2 cellular contexts compared by ENCODE assay signal in the genomic region with DNA sequence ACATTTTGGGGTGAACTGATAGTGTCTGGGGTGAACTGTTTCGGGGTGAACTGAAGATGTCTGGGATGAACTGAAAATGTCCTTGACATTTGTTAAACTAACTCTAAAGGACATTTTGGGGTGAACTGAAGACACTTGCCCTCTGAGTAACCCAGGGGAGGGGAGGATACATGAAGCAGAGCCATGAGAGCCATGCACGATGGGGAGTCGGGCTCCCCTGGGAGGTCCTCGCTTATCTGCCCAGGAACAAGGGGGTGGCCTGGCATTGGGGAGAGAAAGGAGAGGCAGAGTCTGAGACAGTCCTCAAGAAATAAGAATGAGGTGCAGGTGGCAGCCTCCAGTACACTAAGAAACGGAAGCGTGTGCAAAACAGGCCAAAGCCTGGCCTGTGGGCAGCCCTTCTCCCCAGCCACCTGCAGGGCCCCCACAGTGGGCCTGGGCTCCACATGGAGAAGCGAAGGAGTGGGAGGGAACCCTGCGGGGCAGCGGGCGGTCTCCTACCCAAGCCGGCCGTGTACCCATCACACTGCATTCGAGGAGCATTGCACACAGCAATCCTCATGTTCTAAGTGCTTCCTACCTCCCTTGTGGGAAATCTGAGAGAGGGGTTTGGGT.
A peak's percentile ranks its signal among the peaks of the same experiment; 100 is the strongest.
TF ChIP-seq lines count a peak whose summit lies in the region.

No MANE protein-coding gene starts in this region.

TF ChIP-seq in HEK293, 187 proteins besides CTCF, POLR2A, EP300 and RAD21:
- TF ChIP-seq, protein P1, sequence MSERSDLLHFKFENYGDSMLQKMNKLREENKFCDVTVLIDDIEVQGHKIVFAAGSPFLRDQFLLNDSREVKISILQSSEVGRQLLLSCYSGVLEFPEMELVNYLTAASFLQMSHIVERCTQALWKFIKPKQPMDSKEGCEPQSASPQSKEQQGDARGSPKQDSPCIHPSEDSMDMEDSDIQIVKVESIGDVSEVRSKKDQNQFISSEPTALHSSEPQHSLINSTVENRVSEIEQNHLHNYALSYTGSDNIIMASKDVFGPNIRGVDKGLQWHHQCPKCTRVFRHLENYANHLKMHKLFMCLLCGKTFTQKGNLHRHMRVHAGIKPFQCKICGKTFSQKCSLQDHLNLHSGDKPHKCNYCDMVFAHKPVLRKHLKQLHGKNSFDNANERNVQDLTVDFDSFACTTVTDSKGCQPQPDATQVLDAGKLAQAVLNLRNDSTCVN (tag by site-specific recombination; optimal IDR thresholded peaks at IDR 0.05), result no peak
- TF ChIP-seq ZNF514 (tag by site-specific recombination; IDR thresholded peaks at IDR 0.05) (no peak), ZIC2 (tag by site-specific recombination; IDR thresholded peaks at IDR 0.05) (peak; percentile 84), ZNF16 (tag by site-specific recombination; IDR thresholded peaks at IDR 0.05; ENCODE audit: low read depth) (no peak), ZFHX2 (tag by site-specific recombination; conservative IDR thresholded peaks at IDR 0.05) (0 out of 2 replicates have a peak, but pooled peaks have one; percentile 23), GLIS2 (tag by site-specific recombination; IDR thresholded peaks at IDR 0.05) (no peak), ZNF274 (IDR thresholded peaks at IDR 0.05; ENCODE audit: low read length) (no peak), ZNF274 (tag by site-specific recombination; IDR thresholded peaks at IDR 0.05; ENCODE audit: borderline replicate concordance) (no peak), ZFP41 (tag by site-specific recombination; IDR thresholded peaks at IDR 0.05; ENCODE audit: borderline replicate concordance) (no peak), ZNF175 (tag by site-specific recombination; IDR thresholded peaks at IDR 0.05) (no peak), ZNF837 (tag by site-specific recombination; IDR thresholded peaks at IDR 0.05) (no peak), ZNF777 (tag by site-specific recombination; IDR thresholded peaks at IDR 0.05; ENCODE audit: borderline replicate concordance) (no peak), GFI1B (tag by site-specific recombination; IDR thresholded peaks at IDR 0.05) (no peak), ZNF24 (tag by site-specific recombination; IDR thresholded peaks at IDR 0.05) (no peak), ZFP37 (tag by site-specific recombination; IDR thresholded peaks at IDR 0.05) (no peak), EGR2 (tag by site-specific recombination; IDR thresholded peaks at IDR 0.05; ENCODE audit: low read depth) (peak; percentile 60; the same call in 1 of the 2 replicates), ZNF324 (tag by site-specific recombination; IDR thresholded peaks at IDR 0.05) (no peak)
- TF ChIP-seq, protein P2, sequence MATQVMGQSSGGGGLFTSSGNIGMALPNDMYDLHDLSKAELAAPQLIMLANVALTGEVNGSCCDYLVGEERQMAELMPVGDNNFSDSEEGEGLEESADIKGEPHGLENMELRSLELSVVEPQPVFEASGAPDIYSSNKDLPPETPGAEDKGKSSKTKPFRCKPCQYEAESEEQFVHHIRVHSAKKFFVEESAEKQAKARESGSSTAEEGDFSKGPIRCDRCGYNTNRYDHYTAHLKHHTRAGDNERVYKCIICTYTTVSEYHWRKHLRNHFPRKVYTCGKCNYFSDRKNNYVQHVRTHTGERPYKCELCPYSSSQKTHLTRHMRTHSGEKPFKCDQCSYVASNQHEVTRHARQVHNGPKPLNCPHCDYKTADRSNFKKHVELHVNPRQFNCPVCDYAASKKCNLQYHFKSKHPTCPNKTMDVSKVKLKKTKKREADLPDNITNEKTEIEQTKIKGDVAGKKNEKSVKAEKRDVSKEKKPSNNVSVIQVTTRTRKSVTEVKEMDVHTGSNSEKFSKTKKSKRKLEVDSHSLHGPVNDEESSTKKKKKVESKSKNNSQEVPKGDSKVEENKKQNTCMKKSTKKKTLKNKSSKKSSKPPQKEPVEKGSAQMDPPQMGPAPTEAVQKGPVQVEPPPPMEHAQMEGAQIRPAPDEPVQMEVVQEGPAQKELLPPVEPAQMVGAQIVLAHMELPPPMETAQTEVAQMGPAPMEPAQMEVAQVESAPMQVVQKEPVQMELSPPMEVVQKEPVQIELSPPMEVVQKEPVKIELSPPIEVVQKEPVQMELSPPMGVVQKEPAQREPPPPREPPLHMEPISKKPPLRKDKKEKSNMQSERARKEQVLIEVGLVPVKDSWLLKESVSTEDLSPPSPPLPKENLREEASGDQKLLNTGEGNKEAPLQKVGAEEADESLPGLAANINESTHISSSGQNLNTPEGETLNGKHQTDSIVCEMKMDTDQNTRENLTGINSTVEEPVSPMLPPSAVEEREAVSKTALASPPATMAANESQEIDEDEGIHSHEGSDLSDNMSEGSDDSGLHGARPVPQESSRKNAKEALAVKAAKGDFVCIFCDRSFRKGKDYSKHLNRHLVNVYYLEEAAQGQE (tag by site-specific recombination; IDR thresholded peaks at IDR 0.05), result no peak
- TF ChIP-seq, protein P3, sequence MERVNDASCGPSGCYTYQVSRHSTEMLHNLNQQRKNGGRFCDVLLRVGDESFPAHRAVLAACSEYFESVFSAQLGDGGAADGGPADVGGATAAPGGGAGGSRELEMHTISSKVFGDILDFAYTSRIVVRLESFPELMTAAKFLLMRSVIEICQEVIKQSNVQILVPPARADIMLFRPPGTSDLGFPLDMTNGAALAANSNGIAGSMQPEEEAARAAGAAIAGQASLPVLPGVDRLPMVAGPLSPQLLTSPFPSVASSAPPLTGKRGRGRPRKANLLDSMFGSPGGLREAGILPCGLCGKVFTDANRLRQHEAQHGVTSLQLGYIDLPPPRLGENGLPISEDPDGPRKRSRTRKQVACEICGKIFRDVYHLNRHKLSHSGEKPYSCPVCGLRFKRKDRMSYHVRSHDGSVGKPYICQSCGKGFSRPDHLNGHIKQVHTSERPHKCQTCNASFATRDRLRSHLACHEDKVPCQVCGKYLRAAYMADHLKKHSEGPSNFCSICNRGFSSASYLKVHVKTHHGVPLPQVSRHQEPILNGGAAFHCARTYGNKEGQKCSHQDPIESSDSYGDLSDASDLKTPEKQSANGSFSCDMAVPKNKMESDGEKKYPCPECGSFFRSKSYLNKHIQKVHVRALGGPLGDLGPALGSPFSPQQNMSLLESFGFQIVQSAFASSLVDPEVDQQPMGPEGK (tag by site-specific recombination; IDR thresholded peaks at IDR 0.05), result no peak

TF ChIP-seq in H1, 55 proteins besides CTCF, POLR2A, EP300 and RAD21:
- TF ChIP-seq KDM1A (IDR thresholded peaks at IDR 0.05; ENCODE audit: borderline replicate concordance, low read length), result no peak
- TF ChIP-seq NANOG (IDR thresholded peaks at IDR 0.05; ENCODE audit: insufficient read depth, low read depth, low read length, poor library complexity, severe bottlenecking), result no peak
- no peak for TF ChIP-seq ZNF274 (IDR thresholded peaks at IDR 0.05; ENCODE audit: borderline replicate concordance, extremely low read depth, low read length)
- TF ChIP-seq PHF8 (conservative IDR thresholded peaks at IDR 0.05; ENCODE audit: low read depth, low read length), result no peak
- TF ChIP-seq KDM5A (IDR thresholded peaks at IDR 0.05; ENCODE audit: low read length), result no peak
- TF ChIP-seq BCL11A (IDR thresholded peaks at IDR 0.05; ENCODE audit: low read depth in 2 of 2, low read length in 2 of 2), result no peak
- TF ChIP-seq EGR1 (IDR thresholded peaks at IDR 0.05; ENCODE audit: borderline replicate concordance, low read depth, low read length), result no peak
- TF ChIP-seq SP1 (IDR thresholded peaks at IDR 0.05; ENCODE audit: low read depth, low read length), result no peak
- TF ChIP-seq CHD2 (IDR thresholded peaks at IDR 0.05; ENCODE audit: low read length), result no peak
- TF ChIP-seq CBX5 (IDR thresholded peaks at IDR 0.05; ENCODE audit: low read depth, low read length), result no peak
- no peak for TF ChIP-seq TCF12 (IDR thresholded peaks at IDR 0.05; ENCODE audit: low read depth, low read length)
- no peak for TF ChIP-seq RXRA (IDR thresholded peaks at IDR 0.05; ENCODE audit: insufficient read depth, low read depth, low read length)
- TF ChIP-seq TAF7 (optimal IDR thresholded peaks at IDR 0.05; ENCODE audit: borderline replicate concordance, low read depth, low read length), result no peak
- TF ChIP-seq SRF (IDR thresholded peaks at IDR 0.05; ENCODE audit: low read depth, low read length), result no peak
- TF ChIP-seq YY1 (IDR thresholded peaks at IDR 0.05; ENCODE audit: low read depth, low read length), result no peak
